8 cellular contexts compared by ENCODE assay signal in genomic region chr11:65497141-65498041, GRCh38. TPM values are rescaled to one million over a fixed set of nuclear protein-coding genes. Genes with fewer than 3 reads are reported as not detected.
DNase-seq lines count a peak whose midpoint lies in the region; ATAC-seq and TF ChIP-seq lines count a peak whose summit lies in the region.

No MANE protein-coding gene starts in this region.

- peaks cover 24% of the 10 kb centered on the region for H3K36me3 ChIP-seq in CD4-positive, CD25-positive, alpha-beta regulatory T cell (ENCODE audit: control insufficient read depth, insufficient read depth, low read length)
- H3K36me3 ChIP-seq in duodenal mucosa (ENCODE audit: control insufficient read depth in 1 of 2, insufficient read depth in 2 of 2, low read length in 2 of 2) = peaks cover 19 to 24% of the 10 kb centered on the region in 2 donors
- H3K36me3 ChIP-seq in lung (ENCODE audit: control insufficient read depth in 2 of 2, insufficient read depth in 2 of 2, low read length in 2 of 2) = peaks cover 3 to 5% of the 10 kb centered on the region in 2 donors

- DNase-seq in CD4-positive, CD25-positive, alpha-beta regulatory T cell = peak; percentile 95 to 99 (median 96)
- DNase-seq in HK-2 (ENCODE audit: unreplicated experiment) (peak; percentile 96), NCI-H82 (lab: John Stamatoyannopoulos, UW) (peak; percentile 99), lung (ENCODE audit: low spot score) (peak; percentile 98)
- peak; percentile 99 for DNase-seq in activated CD4-positive, alpha-beta T cell treated with anti-CD3 and anti-CD28 coated beads, Interleukin-2, amount 50 U/mL, for 48 hours
- peak; percentile 97 to 99 (median 98) for DNase-seq in stimulated activated CD4-positive, alpha-beta T cell treated with anti-CD3 and anti-CD28 coated beads, TNF-alpha, amount 100 ng/mL, for 24 hours (ENCODE audit: low read depth in 3 of 3)

- H3K4me1 ChIP-seq in CD4-positive, CD25-positive, alpha-beta regulatory T cell (ENCODE audit: control insufficient read depth, insufficient read depth, low read length, poor library complexity, severe bottlenecking) = peaks cover 32% of the 10 kb centered on the region
- H3K4me1 ChIP-seq in duodenal mucosa (ENCODE audit: control insufficient read depth in 1 of 2, insufficient read depth in 2 of 2, low read length in 2 of 2) (peaks cover 32 to 37% of the 10 kb centered on the region in 2 donors), lung (ENCODE audit: control insufficient read depth in 2 of 2, insufficient read depth in 2 of 2, low read length in 2 of 2) (peaks cover 9 to 10% of the 10 kb centered on the region in 2 donors)

- TF ChIP-seq CTCF in lung (IDR thresholded peaks at IDR 0.05; ENCODE audit: control extremely low read depth, extremely low read depth) = no peak

- peak overlapping the region; percentile 98 for H3K27ac ChIP-seq in CD4-positive, CD25-positive, alpha-beta regulatory T cell (ENCODE audit: insufficient read depth, low read length, poor library complexity, severe bottlenecking)
- H3K27ac ChIP-seq in duodenal mucosa (ENCODE audit: low read depth, low read length) (peak overlapping the region; percentile 97), lung (ENCODE audit: low read depth in 1 of 2, low read length in 1 of 2) (peak overlapping the region; percentile 97 to 99)

- H3K36me3 Mint-ChIP-seq in CD4-positive, CD25-positive, alpha-beta regulatory T cell = no peaks in the 10 kb centered on the region

- H3K9me3 Mint-ChIP-seq in CD4-positive, CD25-positive, alpha-beta regulatory T cell = peaks cover 0 to 7% (median 0%) of the 10 kb centered on the region in 7 donors

- H3K9ac ChIP-seq in duodenal mucosa (ENCODE audit: low read depth in 1 of 2, low read length in 2 of 2) = peak overlapping the region; percentile 86 to 100

- peak overlapping the region; percentile 100 for H3K4me3 ChIP-seq in CD4-positive, CD25-positive, alpha-beta regulatory T cell (ENCODE audit: low read depth, low read length)
- H3K4me3 ChIP-seq in duodenal mucosa (ENCODE audit: low read depth in 1 of 2, low read length in 2 of 2) (peak overlapping the region; percentile 91 to 99), lung (peak overlapping the region; percentile 48)

- peaks cover 6 to 25% (median 11%) of the 10 kb centered on the region in 4 donors for H3K4me1 Mint-ChIP-seq in CD4-positive, CD25-positive, alpha-beta regulatory T cell

- no peaks in the 10 kb centered on the region for H3K9me3 ChIP-seq in CD4-positive, CD25-positive, alpha-beta regulatory T cell (ENCODE audit: control insufficient read depth in 2 of 2, low read length in 2 of 2)
- H3K9me3 ChIP-seq in duodenal mucosa (ENCODE audit: control insufficient read depth in 1 of 2, low read length in 2 of 2) (no peaks in the 10 kb centered on the region), lung (ENCODE audit: control insufficient read depth in 2 of 2, insufficient read depth in 1 of 2, low read length in 1 of 2) (peaks cover 0 to 3% of the 10 kb centered on the region in 2 donors)

- peak; percentile 82 to 83 for ATAC-seq in CD4-positive, CD25-positive, alpha-beta regulatory T cell (ENCODE audit: low read depth in 2 of 2)
- ATAC-seq in GM19455 (IDR thresholded peaks at IDR 0.05; ENCODE audit: unreplicated experiment) (peak; percentile 58), lung (ENCODE audit: insufficient read depth, low FRiP score) (peak; percentile 86)

- H3K27ac Mint-ChIP-seq in CD4-positive, CD25-positive, alpha-beta regulatory T cell = no peak overlapping the region

- H3K4me3 Mint-ChIP-seq in CD4-positive, CD25-positive, alpha-beta regulatory T cell = no peak overlapping the region

- no peaks in the 10 kb centered on the region for H3K27me3 ChIP-seq in CD4-positive, CD25-positive, alpha-beta regulatory T cell (ENCODE audit: control insufficient read depth, insufficient read depth, low read length)
- H3K27me3 ChIP-seq in duodenal mucosa (ENCODE audit: control insufficient read depth in 1 of 2, insufficient read depth in 2 of 2, low read length in 2 of 2) (no peaks in the 10 kb centered on the region), lung (ENCODE audit: control insufficient read depth, insufficient read depth) (no peaks in the 10 kb centered on the region)

- H3K27me3 Mint-ChIP-seq in CD4-positive, CD25-positive, alpha-beta regulatory T cell = peaks cover 8% of the 10 kb centered on the region

- 0 to 1% methylated on average over 40 to 61 of the region's 61 CpGs for WGBS in lung, 2 donors

RNA-seq across cellular contexts. Expression of gene MALAT1, which starts 1.5 kb away (rescaled TPM):
- total RNA-seq in CD4-positive, CD25-positive, alpha-beta regulatory T cell = 36,047 TPM
- polyA plus RNA-seq in CD4-positive, CD25-positive, alpha-beta regulatory T cell = 1,000 to 10,000 TPM; 2,329 to 3,603 (median 2,794) TPM
- total RNA-seq in lung = over 10,000 TPM; 10,633 to 48,332 TPM
- polyA plus RNA-seq in lung = 1,000 to 10,000 TPM in 1 of 2 donors, 100 to 1,000 TPM in 1; 125 to 2,965 TPM

RNA-seq across cellular contexts. Expression of gene SCYL1, which starts 27.5 kb away (rescaled TPM):
- total RNA-seq in CD4-positive, CD25-positive, alpha-beta regulatory T cell = 59.0 TPM
- 10 to 100 TPM; 24.3 to 31.2 (median 29.0) TPM for polyA plus RNA-seq in CD4-positive, CD25-positive, alpha-beta regulatory T cell
- 10 to 100 TPM; 54.3 to 93.8 TPM for total RNA-seq in lung
- 100 to 1,000 TPM in 1 of 2 donors, 10 to 100 TPM in 1; 79.1 to 107 TPM for polyA plus RNA-seq in lung

Comparison
In these comparisons a context has a peak if more than half of its experiments do, and no peak if none do; other contexts are left out.
1. Peak in every context shown above with its lines: DNase-seq, ATAC-seq, H3K4me3 ChIP-seq and H3K27ac ChIP-seq.
2. H3K4me3 ChIP-seq: peak in every context shown above with its lines; median percentile 100 in CD4-positive, CD25-positive, alpha-beta regulatory T cell; 95 in duodenal mucosa; 48 in lung.